ENCODE assay signal across 21 cellular contexts in genomic region chr5:75057551-75057950, GRCh38. TPM values are rescaled to one million over a fixed set of nuclear protein-coding genes. Genes with fewer than 3 reads are reported as not detected.
DNase-seq lines count a peak whose midpoint lies in the region; ATAC-seq and TF ChIP-seq lines count a peak whose summit lies in the region.
"Had no signal": no experiment of that assay in that cellular context is flagged by ENCODE, and none has a peak within 500 bp of the region (broad histone marks: within the 10 kb centered on the region; RNA-seq: fewer than 3 reads in every experiment).

No MANE protein-coding gene starts in this region.

- H3K27ac Mint-ChIP-seq in activated CD4-positive, alpha-beta T cell treated with anti-CD3 and anti-CD28 coated beads, Interleukin-2, amount 10 ng/mL, durations not matched to agents 24 days and 14 days: no peak overlapping the region
- H3K27ac Mint-ChIP-seq in activated CD8-positive, alpha-beta T cell treated with anti-CD3 and anti-CD28 coated beads for 36 hours: peak overlapping the region; percentile 94
- peak overlapping the region in 8 of 9 donors; percentile 97 to 99 (median 98) for H3K27ac Mint-ChIP-seq in naive thymus-derived CD4-positive, alpha-beta T cell
- H3K27ac Mint-ChIP-seq: H9; stimulated activated naive B cell treated with anti-CD40 and anti-IgM and Interleukin-4, amounts not matched to agents 10 μg/mL and 1 μg/mL and 100 μg/mL, for 72 hours; type B pancreatic cell had no signal

- CTCF ChIA-PET in activated CD8-positive, alpha-beta T cell treated with anti-CD3 and anti-CD28 coated beads for 36 hours (lab: Charles Lee): interaction anchor here (0.7 to 4.3 kb wide), 3 partner anchors 7 to 180 kb away, joined by 3 to 38 read pairs (median 7); partner anchors contain the start of genes ANKRD31 and GCNT4
- CTCF ChIA-PET in naive thymus-derived CD4-positive, alpha-beta T cell (lab: Charles Lee): interaction anchor here (1.4 to 4.1 kb wide), 3 partner anchors 8 to 179 kb away, joined by 3 to 23 read pairs (median 7); partner anchors contain the start of gene ANKRD31

- H3K9me3 Mint-ChIP-seq in activated CD4-positive, alpha-beta T cell treated with anti-CD3 and anti-CD28 coated beads, Interleukin-2, amount 10 ng/mL, durations not matched to agents 24 days and 14 days: no peaks in the 10 kb centered on the region
- peaks cover 8% of the 10 kb centered on the region for H3K9me3 Mint-ChIP-seq in activated CD8-positive, alpha-beta T cell treated with anti-CD3 and anti-CD28 coated beads for 36 hours
- H3K9me3 Mint-ChIP-seq in naive thymus-derived CD4-positive, alpha-beta T cell: peaks cover 0 to 6% (median 0%) of the 10 kb centered on the region in 11 donors
- H3K9me3 Mint-ChIP-seq: H9; stimulated activated naive B cell treated with anti-CD40 and anti-IgM and Interleukin-4, amounts not matched to agents 10 μg/mL and 1 μg/mL and 100 μg/mL, for 72 hours; type B pancreatic cell had no signal

- no peak overlapping the region for H3K4me3 ChIP-seq in naive thymus-derived CD4-positive, alpha-beta T cell (ENCODE audit: low read length)
- H3K4me3 ChIP-seq: body of pancreas, lower lobe of right lung, pancreas, sigmoid colon had no signal

- no peaks in the 10 kb centered on the region for H3K9me3 ChIP-seq in naive thymus-derived CD4-positive, alpha-beta T cell (ENCODE audit: control insufficient read depth in 2 of 3, low read length in 3 of 3)
- H3K9me3 ChIP-seq: body of pancreas, lower lobe of right lung, pancreas, sigmoid colon had no signal

- H3K36me3 Mint-ChIP-seq in activated CD4-positive, alpha-beta T cell treated with anti-CD3 and anti-CD28 coated beads, Interleukin-2, amount 10 ng/mL, durations not matched to agents 24 days and 14 days (ENCODE audit: low read depth): no peaks in the 10 kb centered on the region
- H3K36me3 Mint-ChIP-seq in activated CD8-positive, alpha-beta T cell treated with anti-CD3 and anti-CD28 coated beads for 36 hours (ENCODE audit: low read depth): peaks cover 11% of the 10 kb centered on the region
- peaks cover 0 to 5% (median 0%) of the 10 kb centered on the region in 5 donors for H3K36me3 Mint-ChIP-seq in naive thymus-derived CD4-positive, alpha-beta T cell
- H3K36me3 Mint-ChIP-seq: stimulated activated naive B cell treated with anti-CD40 and anti-IgM and Interleukin-4, amounts not matched to agents 10 μg/mL and 1 μg/mL and 100 μg/mL, for 72 hours; type B pancreatic cell had no signal

- peaks cover 35% of the 10 kb centered on the region for H3K4me1 Mint-ChIP-seq in activated CD4-positive, alpha-beta T cell treated with anti-CD3 and anti-CD28 coated beads, Interleukin-2, amount 10 ng/mL, durations not matched to agents 24 days and 14 days
- H3K4me1 Mint-ChIP-seq in activated CD8-positive, alpha-beta T cell treated with anti-CD3 and anti-CD28 coated beads for 36 hours (ENCODE audit: low read depth): peaks cover 79% of the 10 kb centered on the region
- H3K4me1 Mint-ChIP-seq in naive thymus-derived CD4-positive, alpha-beta T cell: peaks cover 33 to 90% (median 88%) of the 10 kb centered on the region in 7 donors

- H3K27me3 Mint-ChIP-seq in activated CD4-positive, alpha-beta T cell treated with anti-CD3 and anti-CD28 coated beads, Interleukin-2, amount 10 ng/mL, durations not matched to agents 24 days and 14 days: peaks cover 13% of the 10 kb centered on the region
- H3K27me3 Mint-ChIP-seq in activated CD8-positive, alpha-beta T cell treated with anti-CD3 and anti-CD28 coated beads for 36 hours: no peaks in the 10 kb centered on the region
- H3K27me3 Mint-ChIP-seq in naive thymus-derived CD4-positive, alpha-beta T cell: peaks cover 0 to 12% (median 0%) of the 10 kb centered on the region in 5 donors

- no peak overlapping the region for H3K4me3 Mint-ChIP-seq in activated CD4-positive, alpha-beta T cell treated with anti-CD3 and anti-CD28 coated beads, Interleukin-2, amount 10 ng/mL, durations not matched to agents 24 days and 14 days
- H3K4me3 Mint-ChIP-seq in activated CD8-positive, alpha-beta T cell treated with anti-CD3 and anti-CD28 coated beads for 36 hours: no peak overlapping the region
- H3K4me3 Mint-ChIP-seq in naive thymus-derived CD4-positive, alpha-beta T cell: peak overlapping the region in 9 of 10 donors; percentile 37 to 79 (median 75)
- H3K4me3 Mint-ChIP-seq: H9; stimulated activated naive B cell treated with anti-CD40 and anti-IgM and Interleukin-4, amounts not matched to agents 10 μg/mL and 1 μg/mL and 100 μg/mL, for 72 hours; type B pancreatic cell had no signal

- peaks cover 0 to 2% (median 0%) of the 10 kb centered on the region in 3 experiments for H3K36me3 ChIP-seq in naive thymus-derived CD4-positive, alpha-beta T cell (ENCODE audit: control insufficient read depth in 2 of 3, insufficient read depth in 3 of 3, low read length in 3 of 3)
- H3K36me3 ChIP-seq: lower lobe of right lung, pancreas, sigmoid colon, WERI-Rb-1 had no signal

- H3K27ac ChIP-seq in naive thymus-derived CD4-positive, alpha-beta T cell (ENCODE audit: low read depth, low read length): peak overlapping the region; percentile 77
- H3K27ac ChIP-seq: body of pancreas, lower lobe of right lung, pancreas, sigmoid colon, WERI-Rb-1 had no signal

- ATAC-seq in activated CD8-positive, alpha-beta T cell treated with anti-CD3 and anti-CD28 coated beads for 36 hours: no peak
- ATAC-seq in naive thymus-derived CD4-positive, alpha-beta T cell: no peak
- ATAC-seq in HG03342 (IDR thresholded peaks at IDR 0.05; ENCODE audit: unreplicated experiment): no peak
- no peak for ATAC-seq in HG02840 (IDR thresholded peaks at IDR 0.05; ENCODE audit: low FRiP score, unreplicated experiment)
- ATAC-seq: body of pancreas; lower lobe of right lung; pancreas; Right ventricle myocardium inferior; stimulated activated naive B cell treated with anti-CD40 and anti-IgM and Interleukin-4, amounts not matched to agents 10 μg/mL and 1 μg/mL and 100 μg/mL, for 72 hours had no signal

- DNase-seq in activated CD4-positive, alpha-beta T cell treated with anti-CD3 and anti-CD28 coated beads, Interleukin-2, amount 10 ng/mL, durations not matched to agents 24 days and 14 days: peak; percentile 61
- DNase-seq in activated CD4-positive, alpha-beta T cell treated with anti-CD3 and anti-CD28 coated beads, Interleukin-2, amount 50 U/mL, for 1 hour: no peak
- DNase-seq in KG1 (lab: John Stamatoyannopoulos, UW): peak; percentile 75
- DNase-seq in activated CD8-positive, alpha-beta T cell treated with anti-CD3 and anti-CD28 coated beads for 36 hours: no peak
- peak in 7 of 9 donors; percentile 58 to 77 (median 69) for DNase-seq in naive thymus-derived CD4-positive, alpha-beta T cell
- DNase-seq in activated CD8-positive, alpha-beta memory T cell treated with anti-CD3 and anti-CD28 coated beads, Interleukin-2, amount 50 U/mL, for 4 hours: no peak
- DNase-seq: 8988T; body of pancreas; H9; lower lobe of right lung; NCI-H1417; NCI-H2171; NCI-H69; pancreas; sigmoid colon; stimulated activated naive B cell treated with anti-CD40 and anti-IgM and Interleukin-4, amounts not matched to agents 10 μg/mL and 1 μg/mL and 100 μg/mL, for 72 hours; WERI-Rb-1 had no signal

- intact Hi-C loops in activated CD4-positive, alpha-beta T cell treated with anti-CD3 and anti-CD28 coated beads, Interleukin-2, amount 10 ng/mL, durations not matched to agents 24 days and 14 days (cut with micrococcal nuclease): loop anchor here (10.0 kb wide), 2 partner anchors 607 to 657 kb away; partner anchors contain the start of gene POC5
- intact Hi-C loops in activated CD8-positive, alpha-beta T cell treated with anti-CD3 and anti-CD28 coated beads for 36 hours (cut with micrococcal nuclease): loop anchor here (10.0 kb wide), 1 partner anchor 277 kb away; the partner anchor contains the start of gene HMGCR
- intact Hi-C loops in naive thymus-derived CD4-positive, alpha-beta T cell (cut with micrococcal nuclease): loop anchor here (10.0 kb wide), 2 partner anchors 373 to 1117 kb away; partner anchors contain the start of gene HEXB (in 1 of the 2)

- no peaks in the 10 kb centered on the region for H3K27me3 ChIP-seq in naive thymus-derived CD4-positive, alpha-beta T cell (ENCODE audit: control insufficient read depth in 2 of 2, insufficient read depth in 2 of 2, low read length in 2 of 2)
- H3K27me3 ChIP-seq: body of pancreas, pancreas, sigmoid colon had no signal

- POLR2A ChIA-PET in activated CD8-positive, alpha-beta T cell treated with anti-CD3 and anti-CD28 coated beads for 36 hours (lab: Charles Lee): interaction anchor here (0.8 to 1.4 kb wide), 3 partner anchors 9 to 179 kb away, joined by 3 to 6 read pairs (median 3); partner anchors contain the start of gene ANKRD31
- POLR2A ChIA-PET in naive thymus-derived CD4-positive, alpha-beta T cell (lab: Charles Lee): interaction anchor here (0.6 to 6.1 kb wide), 13 partner anchors 7 to 280 kb away, joined by 3 to 51 read pairs (median 4); partner anchors contain the start of genes ANKRD31, GCNT4 and HMGCR

- H3K4me1 ChIP-seq in naive thymus-derived CD4-positive, alpha-beta T cell (ENCODE audit: control insufficient read depth in 2 of 2, insufficient read depth in 2 of 2, low read length in 2 of 2): peaks cover 41 to 83% of the 10 kb centered on the region in 2 donors
- H3K4me1 ChIP-seq: pancreas had no signal

- no peak for TF ChIP-seq CTCF in activated CD8-positive, alpha-beta T cell treated with anti-CD3 and anti-CD28 coated beads for 36 hours (IDR thresholded peaks at IDR 0.05)

RNA-seq across cellular contexts. Expression of gene GCNT4, which starts 5.2 kb away (rescaled TPM):
- total RNA-seq in activated CD4-positive, alpha-beta T cell treated with anti-CD3 and anti-CD28 coated beads, Interleukin-2, amount 10 ng/mL, durations not matched to agents 24 days and 14 days: 0.52 and 0.70 TPM in 2 replicates
- total RNA-seq in activated CD8-positive, alpha-beta T cell treated with anti-CD3 and anti-CD28 coated beads for 36 hours: 1 to 10 TPM; 2.1 to 2.4 TPM
- total RNA-seq in naive thymus-derived CD4-positive, alpha-beta T cell: 10 to 100 TPM in 2 of 5 experiments, 1 to 10 TPM in 3; 1.9 to 36.4 (median 6.9) TPM
- 1 to 10 TPM; 2.3 to 2.9 TPM for polyA plus RNA-seq in naive thymus-derived CD4-positive, alpha-beta T cell

Comparison
In these comparisons a context has a peak if more than half of its experiments do, and no peak if none do; other contexts are left out.
1. DNase-seq: peak in activated CD4-positive, alpha-beta T cell treated with anti-CD3 and anti-CD28 coated beads, Interleukin-2, amount 10 ng/mL, durations not matched to agents 24 days and 14 days (single experiment), KG1 (single experiment) and naive thymus-derived CD4-positive, alpha-beta T cell (7 of 9); none in activated CD4-positive, alpha-beta T cell treated with anti-CD3 and anti-CD28 coated beads, Interleukin-2, amount 50 U/mL, for 1 hour (single experiment), activated CD8-positive, alpha-beta T cell treated with anti-CD3 and anti-CD28 coated beads for 36 hours (single experiment) and activated CD8-positive, alpha-beta memory T cell treated with anti-CD3 and anti-CD28 coated beads, Interleukin-2, amount 50 U/mL, for 4 hours (single experiment).
2. H3K4me3 Mint-ChIP-seq: peak in naive thymus-derived CD4-positive, alpha-beta T cell (9 of 10); none in activated CD4-positive, alpha-beta T cell treated with anti-CD3 and anti-CD28 coated beads, Interleukin-2, amount 10 ng/mL, durations not matched to agents 24 days and 14 days (single experiment) and activated CD8-positive, alpha-beta T cell treated with anti-CD3 and anti-CD28 coated beads for 36 hours (single experiment).